ENCODE assay signal across 1 cellular context in the genomic region with DNA sequence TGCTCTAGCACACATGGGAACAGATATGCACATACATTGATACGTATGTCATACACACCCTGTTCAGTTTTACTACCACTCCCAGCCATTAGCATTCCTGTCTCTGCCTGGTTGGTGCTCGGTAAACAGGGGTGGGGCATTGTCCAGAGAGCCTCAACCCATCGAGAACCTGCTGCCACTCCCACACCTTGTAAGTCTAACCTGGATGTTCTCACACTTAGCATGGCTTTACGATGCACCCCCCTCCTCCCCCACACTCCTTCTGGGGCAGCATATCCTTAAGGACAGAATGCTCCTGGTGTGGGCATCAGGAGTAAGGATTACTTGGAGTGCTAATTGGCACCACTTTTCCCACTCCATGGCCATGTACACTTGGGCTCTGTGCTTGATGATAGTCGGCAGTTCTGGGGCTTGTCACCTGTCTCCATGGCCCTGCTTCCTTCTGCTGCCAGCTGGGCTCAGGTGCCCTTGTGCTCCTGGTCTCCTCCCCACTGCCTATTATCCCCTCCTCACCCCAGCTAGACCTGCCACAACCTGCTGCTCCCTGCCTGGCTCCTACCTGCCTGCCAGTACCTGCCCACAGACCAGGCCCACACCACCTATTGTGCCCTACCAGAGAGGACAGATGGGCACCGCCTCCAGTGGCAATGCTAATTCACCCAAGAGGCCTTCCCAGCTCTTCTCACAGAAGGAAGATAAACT.
TF ChIP-seq lines count a peak whose summit lies in the region.

No MANE protein-coding gene starts in this region.

TF ChIP-seq in H1, 55 proteins besides CTCF, POLR2A, EP300 and RAD21:
- TF ChIP-seq BACH1 (IDR thresholded peaks at IDR 0.05; ENCODE audit: low read length) = no peak
- TF ChIP-seq POLR2AphosphoS5 (IDR thresholded peaks at IDR 0.05; ENCODE audit: low read depth, low read length) = peak; percentile 18; the same call in 1 of the 2 replicates
